In the genomic region with DNA sequence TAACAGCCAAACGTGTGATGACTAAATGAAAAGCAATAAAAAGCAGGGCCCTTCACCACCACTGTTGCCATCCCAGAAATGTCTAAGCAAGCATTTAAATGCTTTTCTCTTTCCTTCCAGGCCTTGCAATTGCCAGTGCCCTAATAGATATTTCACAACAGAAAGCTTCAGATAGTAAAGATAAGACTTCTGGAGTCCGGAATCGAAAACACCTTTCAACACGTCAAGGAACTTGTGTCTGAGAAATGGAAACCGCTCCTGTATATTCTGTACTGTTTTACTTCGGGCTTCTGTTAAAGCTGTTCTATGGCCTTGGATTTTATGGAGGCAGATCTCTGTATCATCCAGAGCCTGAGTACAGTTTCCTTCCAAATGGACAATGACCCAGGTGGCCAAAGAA, we compare ENCODE assay signal across 22 cellular contexts.
DNase-seq lines count a peak whose midpoint lies in the region; ATAC-seq and TF ChIP-seq lines count a peak whose summit lies in the region.
"Had no signal": no experiment of that assay in that cellular context is flagged by ENCODE, and none has a peak within 500 bp of the region (broad histone marks: within the 10 kb centered on the region; RNA-seq: fewer than 3 reads in every experiment).

No MANE protein-coding gene starts in this region.

- H3K56ac ChIP-seq in IMR-90 (ENCODE audit: extremely low read depth, insufficient read depth, low read length), result peak overlapping the region; percentile 35; the same call in 1 of the 2 replicates

- no peaks in the 10 kb centered on the region for H3K79me1 ChIP-seq in IMR-90 (ENCODE audit: low read depth in 1 of 2, low read length in 2 of 2)

- H3K4me1 Mint-ChIP-seq in mesothelial cell of epicardium, result peaks cover 69% of the 10 kb centered on the region
- no peaks in the 10 kb centered on the region for H3K4me1 Mint-ChIP-seq in CD8-positive, alpha-beta T cell (ENCODE audit: low read depth)
- H3K4me1 Mint-ChIP-seq: CD14-positive monocyte had no signal

- POLR2A ChIA-PET in IMR-90 (lab: Charles Lee; ENCODE audit: unreplicated experiment), result no interaction called here
- POLR2A ChIA-PET in CD8-positive, alpha-beta T cell (lab: Charles Lee), result no interaction called here

- H4K5ac ChIP-seq in IMR-90 (ENCODE audit: low read depth, low read length), result no peak overlapping the region

- no peak for DNase-seq in IMR-90
- no peak for DNase-seq in SJSA1 (ENCODE audit: low read depth in 1 of 2, low spot score in 2 of 2)
- peak; percentile 31 for DNase-seq in fibroblast of villous mesenchyme (ENCODE audit: low read depth)
- no peak for DNase-seq in mesothelial cell of epicardium (ENCODE audit: low spot score in 2 of 2, unreplicated experiment in 2 of 2)
- no peak for DNase-seq in stimulated activated CD4-positive, alpha-beta T cell treated with anti-CD3 and anti-CD28 coated beads, Interleukin-2, amount 100 ng/mL, for 24 hours
- DNase-seq in CD8-positive, alpha-beta T cell, result no peak
- DNase-seq: 8988T; ACHN; AML-193; BE2C; Caco-2; CD4-positive, alpha-beta T cell; DMS153; DND-41; GOT3; HFFc6 had no signal

- H3K4ac ChIP-seq in IMR-90 (ENCODE audit: low read depth, low read length), result peak overlapping the region; percentile 64; the same call in 1 of the 2 replicates

- H3K23ac ChIP-seq in IMR-90 (ENCODE audit: low read depth, low read length), result no peak overlapping the region

- peak overlapping the region; percentile 58 for H4K91ac ChIP-seq in IMR-90 (ENCODE audit: insufficient read depth, low read depth, low read length)

- dilution Hi-C loops in IMR-90 (cut with HindIII; ENCODE audit: low sequenced_read_pairs, unreplicated experiment), result no loop called here

- no CpG with 5 or more reads among the region's 6 CpGs for WGBS in IMR-90 (ENCODE audit: extremely low coverage in 2 of 2, insufficient read length in 1 of 2), 2 experiments

- H3K14ac ChIP-seq in IMR-90 (replicated peaks; ENCODE audit: low read depth, low read length), result 0 out of 2 replicates have a peak overlapping the region, but pooled peaks have one; percentile 9

- H3K4me3 Mint-ChIP-seq in mesothelial cell of epicardium, result no peak overlapping the region
- H3K4me3 Mint-ChIP-seq in CD8-positive, alpha-beta T cell, result no peak overlapping the region
- H3K4me3 Mint-ChIP-seq: CD14-positive monocyte; CD4-positive, alpha-beta T cell; HFFc6 had no signal

- no peak overlapping the region for H2AK9ac ChIP-seq in IMR-90 (replicated peaks; ENCODE audit: low read depth, low read length, poor library complexity)

- TF ChIP-seq POLR2A in IMR-90 (IDR thresholded peaks at IDR 0.05; ENCODE audit: low read depth, low read length), result no peak

- peak overlapping the region; percentile 20; the same call in 1 of the 2 replicates for H2AK5ac ChIP-seq in IMR-90 (ENCODE audit: low read depth, low read length)

- H3K9me3 Mint-ChIP-seq in mesothelial cell of epicardium, result peaks cover 15% of the 10 kb centered on the region
- H3K9me3 Mint-ChIP-seq in CD8-positive, alpha-beta T cell, result no peaks in the 10 kb centered on the region
- H3K9me3 Mint-ChIP-seq: HFFc6 had no signal

- no peaks in the 10 kb centered on the region for H4K20me1 ChIP-seq in IMR-90 (ENCODE audit: insufficient read depth, low read length)
- H4K20me1 ChIP-seq: BLaER1 treated with 17β-estradiol and CSF1 and Interleukin-3, amounts not matched to agents 10 nM and 100 nM had no signal

- H3K36me3 Mint-ChIP-seq in mesothelial cell of epicardium, result no peaks in the 10 kb centered on the region
- H3K36me3 Mint-ChIP-seq in CD8-positive, alpha-beta T cell, result no peaks in the 10 kb centered on the region
- H3K36me3 Mint-ChIP-seq: CD14-positive monocyte had no signal

- no peak overlapping the region for H3K4me2 ChIP-seq in IMR-90 (ENCODE audit: low read depth, low read length)
- H3K4me2 ChIP-seq: A549; BLaER1 treated with 17β-estradiol and CSF1 and Interleukin-3, amounts not matched to agents 10 nM and 100 nM had no signal

- intact Hi-C loops in IMR-90 (cut with micrococcal nuclease), result no loop called here
- intact Hi-C loops in CD8-positive, alpha-beta T cell (cut with DNase I, micrococcal nuclease), result no loop called here

- H4K8ac ChIP-seq in IMR-90 (ENCODE audit: low read depth in 2 of 2, low read length in 2 of 2), result peak overlapping the region in 1 of 2 experiments; percentile 39; a peak in 3 of 4 replicates

- no peaks in the 10 kb centered on the region for H3K27me3 ChIP-seq in IMR-90 (ENCODE audit: control insufficient read depth, insufficient read depth, low read length)
- H3K27me3 ChIP-seq in SJSA1 (replicated peaks), result no peaks in the 10 kb centered on the region
- no peaks in the 10 kb centered on the region for H3K27me3 ChIP-seq in CD8-positive, alpha-beta T cell (ENCODE audit: insufficient read depth, low read length)
- H3K27me3 ChIP-seq: BE2C; BLaER1 treated with 17β-estradiol and CSF1 and Interleukin-3, amounts not matched to agents 10 nM and 100 nM had no signal

- H3K4me3 ChIP-seq in IMR-90 (ENCODE audit: insufficient read depth, low read depth, low read length), result no peak overlapping the region
- no peak overlapping the region for H3K4me3 ChIP-seq in SJSA1
- H3K4me3 ChIP-seq in fibroblast of villous mesenchyme (ENCODE audit: low read depth, low read length), result no peak overlapping the region
- H3K4me3 ChIP-seq in CD8-positive, alpha-beta T cell (ENCODE audit: low read depth, low read length), result no peak overlapping the region
- H3K4me3 ChIP-seq: A549; BLaER1 treated with 17β-estradiol and CSF1 and Interleukin-3, amounts not matched to agents 10 nM and 100 nM; HAP-1 had no signal

- H3K9me1 ChIP-seq in IMR-90 (ENCODE audit: insufficient read depth, low read length), result peaks cover 7% of the 10 kb centered on the region

- peak overlapping the region; percentile 65; the same call in 1 of the 2 replicates for H3K18ac ChIP-seq in IMR-90 (ENCODE audit: low read depth, low read length)

- no peaks in the 10 kb centered on the region for H3K27me3 Mint-ChIP-seq in mesothelial cell of epicardium (ENCODE audit: low read depth)
- no peaks in the 10 kb centered on the region for H3K27me3 Mint-ChIP-seq in CD8-positive, alpha-beta T cell (ENCODE audit: low read depth)
- H3K27me3 Mint-ChIP-seq: CD4-positive, alpha-beta T cell had no signal

- H2BK15ac ChIP-seq in IMR-90 (ENCODE audit: low read depth, low read length), result peak overlapping the region; percentile 49; the same call in 1 of the 3 replicates

- CTCF ChIA-PET in IMR-90 (lab: Yijun Ruan, JAX), result interaction anchor here (0.5 to 1.2 kb wide), 3 partner anchors 15 to 360 kb away, joined by 3 read pairs; no protein-coding TSS in a partner anchor
- CTCF ChIA-PET in CD8-positive, alpha-beta T cell (lab: Charles Lee), result no interaction called here

- no peak overlapping the region for H2AFZ ChIP-seq in IMR-90 (replicated peaks; ENCODE audit: low read length, poor library complexity)

- BruUV-seq in IMR-90 (replicated peaks; lab: Mats Ljungman, UMichigan), result no TSS peak

- H2BK120ac ChIP-seq in IMR-90 (ENCODE audit: low read depth, low read length), result peak overlapping the region; percentile 85

- ATAC-seq in IMR-90 (ENCODE audit: low read depth) (no peak), GM21723 (IDR thresholded peaks at IDR 0.05; ENCODE audit: unreplicated experiment) (no peak), GM19455 (IDR thresholded peaks at IDR 0.05; ENCODE audit: unreplicated experiment) (no peak)
- ATAC-seq in CD8-positive, alpha-beta T cell, result no peak
- ATAC-seq: A549 had no signal

- no peak overlapping the region for H3K9ac ChIP-seq in IMR-90 (ENCODE audit: low read depth, low read length)
- H3K9ac ChIP-seq: BLaER1 treated with 17β-estradiol and CSF1 and Interleukin-3, amounts not matched to agents 10 nM and 100 nM had no signal

- TF ChIP-seq CTCF in IMR-90 (conservative IDR thresholded peaks at IDR 0.05; ENCODE audit: low read depth, low read length) (no peak), fibroblast of villous mesenchyme (IDR thresholded peaks at IDR 0.05; ENCODE audit: insufficient read depth, low read depth, low read length) (no peak), mesothelial cell of epicardium (IDR thresholded peaks at IDR 0.05; ENCODE audit: unreplicated experiment) (no peak)
- TF ChIP-seq CTCF in CD8-positive, alpha-beta T cell (IDR thresholded peaks at IDR 0.05), result no peak

- no peak for TF ChIP-seq RAD21 in IMR-90 (IDR thresholded peaks at IDR 0.05; ENCODE audit: low read length)

- in situ Hi-C loops in IMR-90 (cut with MboI; ENCODE audit: low sequenced_read_pairs), result no loop called here

- no peaks in the 10 kb centered on the region for H3K9me3 ChIP-seq in IMR-90 (ENCODE audit: control insufficient read depth, insufficient read depth, low read length)
- H3K9me3 ChIP-seq in SJSA1 (replicated peaks), result no peaks in the 10 kb centered on the region
- no peaks in the 10 kb centered on the region for H3K9me3 ChIP-seq in CD8-positive, alpha-beta T cell (ENCODE audit: low read length)
- H3K9me3 ChIP-seq: A549, BE2C, Caco-2, HAP-1 had no signal

- H3K4me1 ChIP-seq in IMR-90 (ENCODE audit: control insufficient read depth, insufficient read depth, low read length) (peaks cover 14% of the 10 kb centered on the region), SJSA1 (replicated peaks) (peaks cover 54% of the 10 kb centered on the region)
- H3K4me1 ChIP-seq in CD8-positive, alpha-beta T cell (ENCODE audit: insufficient read depth, low read length), result no peaks in the 10 kb centered on the region
- H3K4me1 ChIP-seq: BE2C had no signal

- no peak overlapping the region for H2BK5ac ChIP-seq in IMR-90 (ENCODE audit: low read depth, low read length, poor library complexity, severe bottlenecking)

- no peak overlapping the region for H3K27ac ChIP-seq in IMR-90 (ENCODE audit: insufficient read depth, low read length)
- 0 out of 2 replicates have a peak overlapping the region, but pooled peaks have one; percentile 96 for H3K27ac ChIP-seq in SJSA1
- no peak overlapping the region for H3K27ac ChIP-seq in CD8-positive, alpha-beta T cell (ENCODE audit: low read depth, low read length)
- H3K27ac ChIP-seq: BLaER1 treated with 17β-estradiol and CSF1 and Interleukin-3, amounts not matched to agents 10 nM and 100 nM had no signal

- no peaks in the 10 kb centered on the region for H3K36me3 ChIP-seq in IMR-90 (ENCODE audit: control insufficient read depth, insufficient read depth, low read length)
- H3K36me3 ChIP-seq in SJSA1, result no peaks in the 10 kb centered on the region
- no peaks in the 10 kb centered on the region for H3K36me3 ChIP-seq in CD8-positive, alpha-beta T cell (ENCODE audit: insufficient read depth, low read length)
- H3K36me3 ChIP-seq: BE2C; BLaER1 treated with 17β-estradiol and CSF1 and Interleukin-3, amounts not matched to agents 10 nM and 100 nM; HAP-1 had no signal

- H2BK20ac ChIP-seq in IMR-90 (ENCODE audit: low read depth, low read length), result peak overlapping the region; percentile 89

- H3K27ac Mint-ChIP-seq in mesothelial cell of epicardium, result peak overlapping the region; percentile 33
- no peak overlapping the region for H3K27ac Mint-ChIP-seq in CD8-positive, alpha-beta T cell
- H3K27ac Mint-ChIP-seq: CD14-positive monocyte; CD4-positive, alpha-beta T cell had no signal

TF ChIP-seq in IMR-90, 13 proteins besides CTCF, POLR2A, EP300 and RAD21 (continues in another document):
- TF ChIP-seq SMC3 (IDR thresholded peaks at IDR 0.05; ENCODE audit: low read depth, low read length) (no peak), MXI1 (IDR thresholded peaks at IDR 0.05; ENCODE audit: borderline replicate concordance, low read depth, low read length) (no peak), FOS (IDR thresholded peaks at IDR 0.05; ENCODE audit: low read depth, low read length) (no peak), NFE2L2 (IDR thresholded peaks at IDR 0.05; ENCODE audit: low read depth, low read length) (no peak)
